ENCODE assay signal across 13 cellular contexts in genomic region chr5:180787711-180788431, GRCh38. TPM values are rescaled to one million over a fixed set of nuclear protein-coding genes. Genes with fewer than 3 reads are reported as not detected.
A peak's percentile ranks its signal among the peaks of the same experiment; 100 is the strongest.
DNase-seq lines count a peak whose midpoint lies in the region; ATAC-seq and TF ChIP-seq lines count a peak whose summit lies in the region.
"Had no signal": no experiment of that assay in that cellular context is flagged by ENCODE, and none has a peak within 500 bp of the region (broad histone marks: within the 10 kb centered on the region; RNA-seq: fewer than 3 reads in every experiment).

No MANE protein-coding gene starts in this region.

- peaks cover 47% of the 10 kb centered on the region for H3K4me1 Mint-ChIP-seq in CD8-positive, alpha-beta T cell (ENCODE audit: low read depth)
- peaks cover under 1 to 12% (median 4%) of the 10 kb centered on the region in 3 donors for H3K4me1 Mint-ChIP-seq in IgD-negative memory B cell
- H3K4me1 Mint-ChIP-seq in effector memory CD8-positive, alpha-beta T cell (ENCODE audit: low read depth in 2 of 2) = peaks cover 27 to 38% of the 10 kb centered on the region in 2 donors

- peak overlapping the region; percentile 82 for H3K27ac Mint-ChIP-seq in CD8-positive, alpha-beta T cell
- peak overlapping the region in 2 of 3 donors; percentile 67 for H3K27ac Mint-ChIP-seq in IgD-negative memory B cell
- H3K27ac Mint-ChIP-seq in effector memory CD8-positive, alpha-beta T cell = peak overlapping the region; percentile 65 to 90

- no peaks in the 10 kb centered on the region for H3K27me3 ChIP-seq in CD8-positive, alpha-beta T cell (ENCODE audit: insufficient read depth, low read length)

- peaks cover 45% of the 10 kb centered on the region for H3K36me3 Mint-ChIP-seq in CD8-positive, alpha-beta T cell
- peaks cover 1% of the 10 kb centered on the region for H3K36me3 Mint-ChIP-seq in IgD-negative memory B cell
- peaks cover 47% of the 10 kb centered on the region for H3K36me3 Mint-ChIP-seq in effector memory CD8-positive, alpha-beta T cell (ENCODE audit: insufficient read depth)

- POLR2A ChIA-PET in CD8-positive, alpha-beta T cell (lab: Charles Lee) = interaction anchor here (1.0 to 1.4 kb wide), 3 partner anchors 15 to 36 kb away, joined by 3 to 4 read pairs (median 3); no protein-coding TSS in a partner anchor

- H3K27ac ChIP-seq in CD8-positive, alpha-beta T cell (ENCODE audit: low read depth, low read length) = no peak overlapping the region
- H3K27ac ChIP-seq: PC-9 had no signal

- TF ChIP-seq CTCF in CD8-positive, alpha-beta T cell (IDR thresholded peaks at IDR 0.05) = no peak

- no peak overlapping the region for H3K4me3 Mint-ChIP-seq in CD8-positive, alpha-beta T cell
- H3K4me3 Mint-ChIP-seq in IgD-negative memory B cell = no peak overlapping the region
- H3K4me3 Mint-ChIP-seq in effector memory CD8-positive, alpha-beta T cell = no peak overlapping the region
- H3K4me3 Mint-ChIP-seq: activated naive CD4-positive, alpha-beta T cell treated with anti-CD3 and anti-CD28 coated beads, Interleukin-2, amount 10 ng/mL, durations not matched to agents 7 days and 5 days had no signal

- CTCF ChIA-PET in CD8-positive, alpha-beta T cell (lab: Charles Lee) = interaction anchor here (1.5 kb wide), 2 partner anchors 11 to 29 kb away, joined by 3 read pairs; no protein-coding TSS in a partner anchor

- no peak for ATAC-seq in CD8-positive, alpha-beta T cell
- ATAC-seq in effector memory CD8-positive, alpha-beta T cell (replicated peaks) = no peak
- no peak for ATAC-seq in HG03442 (IDR thresholded peaks at IDR 0.05; ENCODE audit: unreplicated experiment)

- DNase-seq in CD8-positive, alpha-beta T cell = peak in 1 of 7 experiments; percentile 42
- DNase-seq in effector memory CD8-positive, alpha-beta T cell = no peak
- peak; percentile 64 for DNase-seq in posterior vena cava (ENCODE audit: low spot score)
- DNase-seq in epidermal melanocyte (ENCODE audit: insufficient read length, low spot score) = no peak
- DNase-seq in stimulated activated naive CD4-positive, alpha-beta T cell treated with Interleukin-2 at 50 U/mL for 16 hours (lab: John Stamatoyannopoulos, UW) = no peak
- no peak for DNase-seq in LoVo (ENCODE audit: low spot score)
- DNase-seq: activated naive CD4-positive, alpha-beta T cell treated with anti-CD3 and anti-CD28 coated beads, Interleukin-2, amount 10 ng/mL, durations not matched to agents 7 days and 5 days; DMS79; NCI-H187 treated with DMSO at 0.1 percent for 48 hours; PC-9 had no signal

- peaks cover 26% of the 10 kb centered on the region for H3K36me3 ChIP-seq in CD8-positive, alpha-beta T cell (ENCODE audit: insufficient read depth, low read length)

- no peaks in the 10 kb centered on the region for H3K9me3 Mint-ChIP-seq in CD8-positive, alpha-beta T cell
- no peaks in the 10 kb centered on the region for H3K9me3 Mint-ChIP-seq in IgD-negative memory B cell
- no peaks in the 10 kb centered on the region for H3K9me3 Mint-ChIP-seq in effector memory CD8-positive, alpha-beta T cell
- H3K9me3 Mint-ChIP-seq: activated naive CD4-positive, alpha-beta T cell treated with anti-CD3 and anti-CD28 coated beads, Interleukin-2, amount 10 ng/mL, durations not matched to agents 7 days and 5 days had no signal

- no peaks in the 10 kb centered on the region for H3K9me3 ChIP-seq in CD8-positive, alpha-beta T cell (ENCODE audit: low read length)

- peaks cover 6% of the 10 kb centered on the region for H3K4me1 ChIP-seq in CD8-positive, alpha-beta T cell (ENCODE audit: insufficient read depth, low read length)

- H3K27me3 Mint-ChIP-seq in CD8-positive, alpha-beta T cell (ENCODE audit: low read depth) = no peaks in the 10 kb centered on the region
- H3K27me3 Mint-ChIP-seq in IgD-negative memory B cell = no peaks in the 10 kb centered on the region
- H3K27me3 Mint-ChIP-seq in effector memory CD8-positive, alpha-beta T cell = no peaks in the 10 kb centered on the region
- H3K27me3 Mint-ChIP-seq: activated naive CD4-positive, alpha-beta T cell treated with anti-CD3 and anti-CD28 coated beads, Interleukin-2, amount 10 ng/mL, durations not matched to agents 7 days and 5 days had no signal

- no peak overlapping the region for H3K4me3 ChIP-seq in CD8-positive, alpha-beta T cell (ENCODE audit: low read depth, low read length)
- H3K4me3 ChIP-seq: PC-9 had no signal

- intact Hi-C loops in CD8-positive, alpha-beta T cell (cut with DNase I, micrococcal nuclease) = loop anchor here (10.0 kb wide), 4 partner anchors 47 to 397 kb away; no protein-coding TSS in a partner anchor
- intact Hi-C loops in posterior vena cava (cut with DNase I) = loop anchor here (10.0 kb wide), 3 partner anchors 47 to 367 kb away; partner anchors contain the start of gene ZFP62 (in 1 of the 2)

RNA-seq across cellular contexts. Expression of gene MGAT1, which starts 14.7 kb away (rescaled TPM):
- 10 to 100 TPM; 43.5 to 47.5 TPM for total RNA-seq in CD8-positive, alpha-beta T cell
- polyA plus RNA-seq in IgD-negative memory B cell = 101 TPM
- 100 to 1,000 TPM; 150 to 160 TPM for total RNA-seq in posterior vena cava

RNA-seq across cellular contexts. Expression of gene OR2Y1, which starts 48.0 kb away (rescaled TPM):
- total RNA-seq in CD8-positive, alpha-beta T cell = not detected
- not detected for polyA plus RNA-seq in IgD-negative memory B cell
- total RNA-seq in posterior vena cava = not detected
- total RNA-seq: kidney epithelial cell, PC-9 had no signal
